Comparison of ENCODE assay signal across 1 cellular context in the genomic region with DNA sequence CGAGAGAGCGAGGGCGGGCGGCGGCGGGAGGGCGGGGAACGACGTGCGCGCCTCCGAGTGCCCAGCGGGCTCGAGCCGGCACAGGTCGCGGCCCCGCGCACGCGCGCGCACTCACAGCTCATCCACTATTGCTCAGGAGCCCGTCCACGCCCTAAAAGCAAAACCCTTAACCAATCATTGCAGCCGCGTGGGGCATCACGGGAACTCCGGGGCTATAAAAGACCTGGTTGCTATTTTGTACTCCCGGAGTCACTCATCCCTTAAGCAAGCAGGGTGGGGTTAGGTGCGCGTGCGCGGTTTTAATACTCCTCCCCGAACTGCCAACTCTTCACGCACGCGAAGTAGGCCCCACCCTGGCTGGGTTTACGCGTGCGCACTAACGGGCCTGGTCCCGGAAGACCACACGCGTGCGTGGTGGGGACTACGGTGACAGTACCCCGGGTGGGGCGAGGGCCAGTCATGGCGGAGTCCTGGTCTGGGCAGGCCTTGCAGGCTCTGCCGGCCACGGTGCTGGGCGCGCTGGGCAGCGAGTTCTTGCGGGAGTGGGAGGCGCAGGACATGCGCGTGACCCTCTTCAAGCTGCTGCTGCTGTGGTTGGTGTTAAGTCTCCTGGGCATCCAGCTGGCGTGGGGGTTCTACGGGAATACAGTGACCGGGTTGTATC.
A peak's percentile ranks its signal among the peaks of the same experiment; 100 is the strongest.
TF ChIP-seq lines count a peak whose summit lies in the region.

A gene (minus strand): TSS at position 9 of the 664 bp plus-strand sequence. CDS start 36,387 bp downstream, outside the sequence.
A gene with protein sequence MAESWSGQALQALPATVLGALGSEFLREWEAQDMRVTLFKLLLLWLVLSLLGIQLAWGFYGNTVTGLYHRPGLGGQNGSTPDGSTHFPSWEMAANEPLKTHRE (plus strand): TSS at position 456 of the 664 bp plus-strand sequence. CDS start 4 bp downstream, at position 460.

TF ChIP-seq in K562, 482 proteins besides CTCF, POLR2A, EP300 and RAD21 (continued from another document and continues in another):
- TF ChIP-seq, protein P1, sequence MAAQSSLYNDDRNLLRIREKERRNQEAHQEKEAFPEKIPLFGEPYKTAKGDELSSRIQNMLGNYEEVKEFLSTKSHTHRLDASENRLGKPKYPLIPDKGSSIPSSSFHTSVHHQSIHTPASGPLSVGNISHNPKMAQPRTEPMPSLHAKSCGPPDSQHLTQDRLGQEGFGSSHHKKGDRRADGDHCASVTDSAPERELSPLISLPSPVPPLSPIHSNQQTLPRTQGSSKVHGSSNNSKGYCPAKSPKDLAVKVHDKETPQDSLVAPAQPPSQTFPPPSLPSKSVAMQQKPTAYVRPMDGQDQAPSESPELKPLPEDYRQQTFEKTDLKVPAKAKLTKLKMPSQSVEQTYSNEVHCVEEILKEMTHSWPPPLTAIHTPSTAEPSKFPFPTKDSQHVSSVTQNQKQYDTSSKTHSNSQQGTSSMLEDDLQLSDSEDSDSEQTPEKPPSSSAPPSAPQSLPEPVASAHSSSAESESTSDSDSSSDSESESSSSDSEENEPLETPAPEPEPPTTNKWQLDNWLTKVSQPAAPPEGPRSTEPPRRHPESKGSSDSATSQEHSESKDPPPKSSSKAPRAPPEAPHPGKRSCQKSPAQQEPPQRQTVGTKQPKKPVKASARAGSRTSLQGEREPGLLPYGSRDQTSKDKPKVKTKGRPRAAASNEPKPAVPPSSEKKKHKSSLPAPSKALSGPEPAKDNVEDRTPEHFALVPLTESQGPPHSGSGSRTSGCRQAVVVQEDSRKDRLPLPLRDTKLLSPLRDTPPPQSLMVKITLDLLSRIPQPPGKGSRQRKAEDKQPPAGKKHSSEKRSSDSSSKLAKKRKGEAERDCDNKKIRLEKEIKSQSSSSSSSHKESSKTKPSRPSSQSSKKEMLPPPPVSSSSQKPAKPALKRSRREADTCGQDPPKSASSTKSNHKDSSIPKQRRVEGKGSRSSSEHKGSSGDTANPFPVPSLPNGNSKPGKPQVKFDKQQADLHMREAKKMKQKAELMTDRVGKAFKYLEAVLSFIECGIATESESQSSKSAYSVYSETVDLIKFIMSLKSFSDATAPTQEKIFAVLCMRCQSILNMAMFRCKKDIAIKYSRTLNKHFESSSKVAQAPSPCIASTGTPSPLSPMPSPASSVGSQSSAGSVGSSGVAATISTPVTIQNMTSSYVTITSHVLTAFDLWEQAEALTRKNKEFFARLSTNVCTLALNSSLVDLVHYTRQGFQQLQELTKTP (IDR thresholded peaks at IDR 0.05; ENCODE audit: low read depth in 1 of 2, partially characterized antibody in 2 of 2), result no peak
- TF ChIP-seq, protein P2, sequence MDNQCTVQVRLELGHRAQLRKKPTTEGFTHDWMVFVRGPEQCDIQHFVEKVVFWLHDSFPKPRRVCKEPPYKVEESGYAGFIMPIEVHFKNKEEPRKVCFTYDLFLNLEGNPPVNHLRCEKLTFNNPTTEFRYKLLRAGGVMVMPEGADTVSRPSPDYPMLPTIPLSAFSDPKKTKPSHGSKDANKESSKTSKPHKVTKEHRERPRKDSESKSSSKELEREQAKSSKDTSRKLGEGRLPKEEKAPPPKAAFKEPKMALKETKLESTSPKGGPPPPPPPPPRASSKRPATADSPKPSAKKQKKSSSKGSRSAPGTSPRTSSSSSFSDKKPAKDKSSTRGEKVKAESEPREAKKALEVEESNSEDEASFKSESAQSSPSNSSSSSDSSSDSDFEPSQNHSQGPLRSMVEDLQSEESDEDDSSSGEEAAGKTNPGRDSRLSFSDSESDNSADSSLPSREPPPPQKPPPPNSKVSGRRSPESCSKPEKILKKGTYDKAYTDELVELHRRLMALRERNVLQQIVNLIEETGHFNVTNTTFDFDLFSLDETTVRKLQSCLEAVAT (IDR thresholded peaks at IDR 0.05), result no peak
- no peak for TF ChIP-seq ZBTB17 (CRISPR knock-in tag; IDR thresholded peaks at IDR 0.05)
- no peak for TF ChIP-seq RAD51 (IDR thresholded peaks at IDR 0.05; ENCODE audit: borderline replicate concordance, low read depth)
- no peak for TF ChIP-seq RUNX1 (IDR thresholded peaks at IDR 0.05; ENCODE audit: low read depth)
- TF ChIP-seq, protein P3, sequence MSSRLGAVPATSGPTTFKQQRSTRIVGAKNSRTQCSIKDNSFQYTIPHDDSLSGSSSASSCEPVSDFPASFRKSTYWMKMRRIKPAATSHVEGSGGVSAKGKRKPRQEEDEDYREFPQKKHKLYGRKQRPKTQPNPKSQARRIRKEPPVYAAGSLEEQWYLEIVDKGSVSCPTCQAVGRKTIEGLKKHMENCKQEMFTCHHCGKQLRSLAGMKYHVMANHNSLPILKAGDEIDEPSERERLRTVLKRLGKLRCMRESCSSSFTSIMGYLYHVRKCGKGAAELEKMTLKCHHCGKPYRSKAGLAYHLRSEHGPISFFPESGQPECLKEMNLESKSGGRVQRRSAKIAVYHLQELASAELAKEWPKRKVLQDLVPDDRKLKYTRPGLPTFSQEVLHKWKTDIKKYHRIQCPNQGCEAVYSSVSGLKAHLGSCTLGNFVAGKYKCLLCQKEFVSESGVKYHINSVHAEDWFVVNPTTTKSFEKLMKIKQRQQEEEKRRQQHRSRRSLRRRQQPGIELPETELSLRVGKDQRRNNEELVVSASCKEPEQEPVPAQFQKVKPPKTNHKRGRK (tag; IDR thresholded peaks at IDR 0.05), result no peak
- no peak for TF ChIP-seq CHCHD3 (CRISPR knock-in tag; IDR thresholded peaks at IDR 0.05)
- TF ChIP-seq, protein P4, sequence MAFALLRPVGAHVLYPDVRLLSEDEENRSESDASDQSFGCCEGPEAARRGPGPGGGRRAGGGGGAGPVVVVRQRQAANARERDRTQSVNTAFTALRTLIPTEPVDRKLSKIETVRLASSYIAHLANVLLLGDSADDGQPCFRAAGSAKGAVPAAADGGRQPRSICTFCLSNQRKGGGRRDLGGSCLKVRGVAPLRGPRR (CRISPR knock-in tag; IDR thresholded peaks at IDR 0.05), result no peak
- TF ChIP-seq ZNF561 (CRISPR knock-in tag; conservative IDR thresholded peaks at IDR 0.05), result no peak
- TF ChIP-seq, protein P5, sequence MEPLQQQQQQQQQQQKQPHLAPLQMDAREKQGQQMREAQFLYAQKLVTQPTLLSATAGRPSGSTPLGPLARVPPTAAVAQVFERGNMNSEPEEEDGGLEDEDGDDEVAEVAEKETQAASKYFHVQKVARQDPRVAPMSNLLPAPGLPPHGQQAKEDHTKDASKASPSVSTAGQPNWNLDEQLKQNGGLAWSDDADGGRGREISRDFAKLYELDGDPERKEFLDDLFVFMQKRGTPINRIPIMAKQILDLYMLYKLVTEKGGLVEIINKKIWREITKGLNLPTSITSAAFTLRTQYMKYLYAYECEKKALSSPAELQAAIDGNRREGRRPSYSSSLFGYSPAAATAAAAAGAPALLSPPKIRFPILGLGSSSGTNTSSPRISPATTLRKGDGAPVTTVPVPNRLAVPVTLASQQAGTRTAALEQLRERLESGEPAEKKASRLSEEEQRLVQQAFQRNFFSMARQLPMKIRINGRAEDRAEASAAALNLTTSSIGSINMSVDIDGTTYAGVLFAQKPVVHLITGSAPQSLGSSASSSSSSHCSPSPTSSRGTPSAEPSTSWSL (CRISPR knock-in tag; IDR thresholded peaks at IDR 0.05; ENCODE audit: borderline replicate concordance), result no peak
- TF ChIP-seq NCOA6 (IDR thresholded peaks at IDR 0.05), result no peak
- no peak for TF ChIP-seq ZNF197 (CRISPR knock-in tag; IDR thresholded peaks at IDR 0.05; ENCODE audit: low read depth)
- TF ChIP-seq ZNF76 (CRISPR knock-in tag; IDR thresholded peaks at IDR 0.05; ENCODE audit: borderline replicate concordance), result no peak
- no peak for TF ChIP-seq MAFG (tag; conservative IDR thresholded peaks at IDR 0.05)
- TF ChIP-seq GABPA (tag; conservative IDR thresholded peaks at IDR 0.05; ENCODE audit: low read depth), result peak; percentile 16; the same call in 1 of the 2 replicates
- no peak for TF ChIP-seq HNRNPH1 (optimal IDR thresholded peaks at IDR 0.05; ENCODE audit: low read depth, low read length)
- TF ChIP-seq ZNF347 (CRISPR knock-in tag; IDR thresholded peaks at IDR 0.05; ENCODE audit: low read depth), result no peak
- TF ChIP-seq PHF21A (IDR thresholded peaks at IDR 0.05; ENCODE audit: borderline replicate concordance, low read depth), result no peak
- TF ChIP-seq NCOR1 (IDR thresholded peaks at IDR 0.05), result no peak
- TF ChIP-seq GATAD2B (IDR thresholded peaks at IDR 0.05; ENCODE audit: borderline replicate concordance), result no peak
- TF ChIP-seq, protein P6, sequence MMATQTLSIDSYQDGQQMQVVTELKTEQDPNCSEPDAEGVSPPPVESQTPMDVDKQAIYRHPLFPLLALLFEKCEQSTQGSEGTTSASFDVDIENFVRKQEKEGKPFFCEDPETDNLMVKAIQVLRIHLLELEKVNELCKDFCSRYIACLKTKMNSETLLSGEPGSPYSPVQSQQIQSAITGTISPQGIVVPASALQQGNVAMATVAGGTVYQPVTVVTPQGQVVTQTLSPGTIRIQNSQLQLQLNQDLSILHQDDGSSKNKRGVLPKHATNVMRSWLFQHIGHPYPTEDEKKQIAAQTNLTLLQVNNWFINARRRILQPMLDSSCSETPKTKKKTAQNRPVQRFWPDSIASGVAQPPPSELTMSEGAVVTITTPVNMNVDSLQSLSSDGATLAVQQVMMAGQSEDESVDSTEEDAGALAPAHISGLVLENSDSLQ (IDR thresholded peaks at IDR 0.05), result peak; percentile 91
- TF ChIP-seq FOXK2 (conservative IDR thresholded peaks at IDR 0.05 in 1 of 2, IDR thresholded peaks at IDR 0.05 in 1 of 2; ENCODE audit: low read depth in 2 of 2), result peak in 1 of 2 experiments; percentile 64; a peak in 2 of 4 replicates
- TF ChIP-seq, protein P7, sequence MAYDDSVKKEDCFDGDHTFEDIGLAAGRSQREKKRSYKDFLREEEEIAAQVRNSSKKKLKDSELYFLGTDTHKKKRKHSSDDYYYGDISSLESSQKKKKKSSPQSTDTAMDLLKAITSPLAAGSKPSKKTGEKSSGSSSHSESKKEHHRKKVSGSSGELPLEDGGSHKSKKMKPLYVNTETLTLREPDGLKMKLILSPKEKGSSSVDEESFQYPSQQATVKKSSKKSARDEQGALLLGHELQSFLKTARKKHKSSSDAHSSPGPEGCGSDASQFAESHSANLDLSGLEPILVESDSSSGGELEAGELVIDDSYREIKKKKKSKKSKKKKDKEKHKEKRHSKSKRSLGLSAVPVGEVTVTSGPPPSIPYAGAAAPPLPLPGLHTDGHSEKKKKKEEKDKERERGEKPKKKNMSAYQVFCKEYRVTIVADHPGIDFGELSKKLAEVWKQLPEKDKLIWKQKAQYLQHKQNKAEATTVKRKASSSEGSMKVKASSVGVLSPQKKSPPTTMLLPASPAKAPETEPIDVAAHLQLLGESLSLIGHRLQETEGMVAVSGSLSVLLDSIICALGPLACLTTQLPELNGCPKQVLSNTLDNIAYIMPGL (CRISPR knock-in tag; IDR thresholded peaks at IDR 0.05), result peak; percentile 10; the same call in 1 of the 2 replicates
- TF ChIP-seq ZBTB7A (IDR thresholded peaks at IDR 0.05; ENCODE audit: borderline replicate concordance, control insufficient read depth, low read depth, low read length), result 0 out of 2 replicates have a peak, but pooled peaks have one; percentile 10
- no peak; the same call in 1 of the 2 replicates for TF ChIP-seq TEAD4 (IDR thresholded peaks at IDR 0.05; ENCODE audit: low read length)
- TF ChIP-seq TEAD4 (CRISPR knock-in tag; IDR thresholded peaks at IDR 0.05; ENCODE audit: borderline replicate concordance), result no peak
- TF ChIP-seq ZNF384 (IDR thresholded peaks at IDR 0.05; ENCODE audit: low read depth, low read length), result no peak
- TF ChIP-seq, protein P8, sequence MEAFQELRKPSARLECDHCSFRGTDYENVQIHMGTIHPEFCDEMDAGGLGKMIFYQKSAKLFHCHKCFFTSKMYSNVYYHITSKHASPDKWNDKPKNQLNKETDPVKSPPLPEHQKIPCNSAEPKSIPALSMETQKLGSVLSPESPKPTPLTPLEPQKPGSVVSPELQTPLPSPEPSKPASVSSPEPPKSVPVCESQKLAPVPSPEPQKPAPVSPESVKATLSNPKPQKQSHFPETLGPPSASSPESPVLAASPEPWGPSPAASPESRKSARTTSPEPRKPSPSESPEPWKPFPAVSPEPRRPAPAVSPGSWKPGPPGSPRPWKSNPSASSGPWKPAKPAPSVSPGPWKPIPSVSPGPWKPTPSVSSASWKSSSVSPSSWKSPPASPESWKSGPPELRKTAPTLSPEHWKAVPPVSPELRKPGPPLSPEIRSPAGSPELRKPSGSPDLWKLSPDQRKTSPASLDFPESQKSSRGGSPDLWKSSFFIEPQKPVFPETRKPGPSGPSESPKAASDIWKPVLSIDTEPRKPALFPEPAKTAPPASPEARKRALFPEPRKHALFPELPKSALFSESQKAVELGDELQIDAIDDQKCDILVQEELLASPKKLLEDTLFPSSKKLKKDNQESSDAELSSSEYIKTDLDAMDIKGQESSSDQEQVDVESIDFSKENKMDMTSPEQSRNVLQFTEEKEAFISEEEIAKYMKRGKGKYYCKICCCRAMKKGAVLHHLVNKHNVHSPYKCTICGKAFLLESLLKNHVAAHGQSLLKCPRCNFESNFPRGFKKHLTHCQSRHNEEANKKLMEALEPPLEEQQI (IDR thresholded peaks at IDR 0.05), result no peak
- TF ChIP-seq, protein P9, sequence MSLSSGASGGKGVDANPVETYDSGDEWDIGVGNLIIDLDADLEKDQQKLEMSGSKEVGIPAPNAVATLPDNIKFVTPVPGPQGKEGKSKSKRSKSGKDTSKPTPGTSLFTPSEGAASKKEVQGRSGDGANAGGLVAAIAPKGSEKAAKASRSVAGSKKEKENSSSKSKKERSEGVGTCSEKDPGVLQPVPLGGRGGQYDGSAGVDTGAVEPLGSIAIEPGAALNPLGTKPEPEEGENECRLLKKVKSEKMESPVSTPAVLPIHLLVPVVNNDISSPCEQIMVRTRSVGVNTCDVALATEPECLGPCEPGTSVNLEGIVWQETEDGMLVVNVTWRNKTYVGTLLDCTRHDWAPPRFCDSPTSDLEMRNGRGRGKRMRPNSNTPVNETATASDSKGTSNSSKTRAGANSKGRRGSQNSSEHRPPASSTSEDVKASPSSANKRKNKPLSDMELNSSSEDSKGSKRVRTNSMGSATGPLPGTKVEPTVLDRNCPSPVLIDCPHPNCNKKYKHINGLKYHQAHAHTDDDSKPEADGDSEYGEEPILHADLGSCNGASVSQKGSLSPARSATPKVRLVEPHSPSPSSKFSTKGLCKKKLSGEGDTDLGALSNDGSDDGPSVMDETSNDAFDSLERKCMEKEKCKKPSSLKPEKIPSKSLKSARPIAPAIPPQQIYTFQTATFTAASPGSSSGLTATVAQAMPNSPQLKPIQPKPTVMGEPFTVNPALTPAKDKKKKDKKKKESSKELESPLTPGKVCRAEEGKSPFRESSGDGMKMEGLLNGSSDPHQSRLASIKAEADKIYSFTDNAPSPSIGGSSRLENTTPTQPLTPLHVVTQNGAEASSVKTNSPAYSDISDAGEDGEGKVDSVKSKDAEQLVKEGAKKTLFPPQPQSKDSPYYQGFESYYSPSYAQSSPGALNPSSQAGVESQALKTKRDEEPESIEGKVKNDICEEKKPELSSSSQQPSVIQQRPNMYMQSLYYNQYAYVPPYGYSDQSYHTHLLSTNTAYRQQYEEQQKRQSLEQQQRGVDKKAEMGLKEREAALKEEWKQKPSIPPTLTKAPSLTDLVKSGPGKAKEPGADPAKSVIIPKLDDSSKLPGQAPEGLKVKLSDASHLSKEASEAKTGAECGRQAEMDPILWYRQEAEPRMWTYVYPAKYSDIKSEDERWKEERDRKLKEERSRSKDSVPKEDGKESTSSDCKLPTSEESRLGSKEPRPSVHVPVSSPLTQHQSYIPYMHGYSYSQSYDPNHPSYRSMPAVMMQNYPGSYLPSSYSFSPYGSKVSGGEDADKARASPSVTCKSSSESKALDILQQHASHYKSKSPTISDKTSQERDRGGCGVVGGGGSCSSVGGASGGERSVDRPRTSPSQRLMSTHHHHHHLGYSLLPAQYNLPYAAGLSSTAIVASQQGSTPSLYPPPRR (CRISPR knock-in tag; IDR thresholded peaks at IDR 0.05; ENCODE audit: borderline replicate concordance), result no peak
- TF ChIP-seq MEF2D (tag; conservative IDR thresholded peaks at IDR 0.05; ENCODE audit: low read depth), result no peak
